ENCODE assay signal across 19 cellular contexts in genomic region chr15:29067949-29068348, GRCh38.
"Had no signal": no experiment of that assay in that cellular context is flagged by ENCODE, and none has a peak within 500 bp of the region (broad histone marks: within the 10 kb centered on the region; RNA-seq: fewer than 3 reads in every experiment).

No MANE protein-coding gene starts in this region.

- H3K4me3 ChIP-seq: cardiac muscle cell, left ventricle myocardium inferior, mucosa of descending colon, stomach, thoracic aorta, upper lobe of left lung had no signal

- H3K27ac Mint-ChIP-seq: activated CD4-positive, alpha-beta T cell treated with anti-CD3 and anti-CD28 coated beads, Interleukin-2, amount 10 ng/mL, durations not matched to agents 24 days and 14 days; activated CD8-positive, alpha-beta T cell treated with anti-CD3 and anti-CD28 coated beads for 36 hours; activated naive CD4-positive, alpha-beta T cell treated with anti-CD3 and anti-CD28 coated beads for 36 hours; activated naive CD8-positive, alpha-beta T cell treated with anti-CD3 and anti-CD28 coated beads, Interleukin-2, amount 50 U/mL, for 24 hours; activated T-helper 2 cell treated with anti-CD3 and anti-CD28 coated beads, Interferon-gamma antibody, Interleukin-2, Interleukin-4, amounts not matched to agents 10 μg/mL and 5 μg/mL and 100 μg/mL, durations not matched to agents 14 hours and 24 hours and 36 hours; stimulated activated effector memory CD8-positive, alpha-beta T cell treated with anti-CD3 and anti-CD28 coated beads, Interleukin-12 subunit alpha, Interleukin-12 subunit beta, amount 100 ng/mL, for 72 hours had no signal

- ATAC-seq: activated CD8-positive, alpha-beta T cell treated with anti-CD3 and anti-CD28 coated beads for 36 hours; activated naive CD8-positive, alpha-beta T cell treated with anti-CD3 and anti-CD28 coated beads, Interleukin-2, amount 50 U/mL, for 24 hours; mucosa of descending colon; naive thymus-derived CD4-positive, alpha-beta T cell; sciatic nerve; stimulated activated effector memory CD8-positive, alpha-beta T cell treated with anti-CD3 and anti-CD28 coated beads, Interleukin-12 subunit alpha, Interleukin-12 subunit beta, amount 100 ng/mL, for 72 hours had no signal

- H3K4me1 ChIP-seq: left ventricle myocardium inferior, stomach, upper lobe of left lung had no signal

- H3K27me3 ChIP-seq: cardiac muscle cell, neutrophil, upper lobe of left lung had no signal

- H3K9me3 ChIP-seq: mucosa of descending colon, neutrophil, thoracic aorta, upper lobe of left lung had no signal

- H3K36me3 ChIP-seq: cardiac muscle cell, left ventricle myocardium inferior, neutrophil, stomach, thoracic aorta, upper lobe of left lung had no signal

- H3K9me3 Mint-ChIP-seq: activated CD4-positive, alpha-beta T cell treated with anti-CD3 and anti-CD28 coated beads, Interleukin-2, amount 10 ng/mL, durations not matched to agents 24 days and 14 days; activated naive CD4-positive, alpha-beta T cell treated with anti-CD3 and anti-CD28 coated beads for 36 hours; activated T-helper 2 cell treated with anti-CD3 and anti-CD28 coated beads, Interferon-gamma antibody, Interleukin-2, Interleukin-4, amounts not matched to agents 10 μg/mL and 5 μg/mL and 100 μg/mL, durations not matched to agents 14 hours and 24 hours and 36 hours; stimulated activated effector memory CD8-positive, alpha-beta T cell treated with anti-CD3 and anti-CD28 coated beads, Interleukin-12 subunit alpha, Interleukin-12 subunit beta, amount 100 ng/mL, for 72 hours had no signal

- DNase-seq: activated CD4-positive, alpha-beta T cell treated with anti-CD3 and anti-CD28 coated beads, Interleukin-2, amount 10 ng/mL, durations not matched to agents 24 days and 14 days; activated CD8-positive, alpha-beta T cell treated with anti-CD3 and anti-CD28 coated beads for 36 hours; activated naive CD4-positive, alpha-beta T cell treated with anti-CD3 and anti-CD28 coated beads for 36 hours; activated naive CD8-positive, alpha-beta T cell treated with anti-CD3 and anti-CD28 coated beads, Interleukin-2, amount 50 U/mL, for 24 hours; activated T-cell treated with anti-CD3 and anti-CD28 coated beads, Interleukin-2, amount 50 U/mL, for 1 hour; foreskin melanocyte; kidney; left ventricle myocardium inferior; mucosa of descending colon; naive thymus-derived CD4-positive, alpha-beta T cell; stimulated activated CD4-positive, alpha-beta T cell treated with anti-CD3 and anti-CD28 coated beads, Interleukin-4, amount 100 ng/mL, for 24 hours; stomach; upper lobe of left lung had no signal

- H3K4me1 Mint-ChIP-seq: activated CD4-positive, alpha-beta T cell treated with anti-CD3 and anti-CD28 coated beads, Interleukin-2, amount 10 ng/mL, durations not matched to agents 24 days and 14 days; stimulated activated effector memory CD8-positive, alpha-beta T cell treated with anti-CD3 and anti-CD28 coated beads, Interleukin-12 subunit alpha, Interleukin-12 subunit beta, amount 100 ng/mL, for 72 hours had no signal

- H3K4me3 Mint-ChIP-seq: activated CD4-positive, alpha-beta T cell treated with anti-CD3 and anti-CD28 coated beads, Interleukin-2, amount 10 ng/mL, durations not matched to agents 24 days and 14 days; activated CD8-positive, alpha-beta T cell treated with anti-CD3 and anti-CD28 coated beads for 36 hours; activated naive CD4-positive, alpha-beta T cell treated with anti-CD3 and anti-CD28 coated beads for 36 hours; activated naive CD8-positive, alpha-beta T cell treated with anti-CD3 and anti-CD28 coated beads, Interleukin-2, amount 50 U/mL, for 24 hours; naive thymus-derived CD4-positive, alpha-beta T cell; stimulated activated effector memory CD8-positive, alpha-beta T cell treated with anti-CD3 and anti-CD28 coated beads, Interleukin-12 subunit alpha, Interleukin-12 subunit beta, amount 100 ng/mL, for 72 hours had no signal

- H3K36me3 Mint-ChIP-seq: stimulated activated effector memory CD8-positive, alpha-beta T cell treated with anti-CD3 and anti-CD28 coated beads, Interleukin-12 subunit alpha, Interleukin-12 subunit beta, amount 100 ng/mL, for 72 hours had no signal

- H3K27ac ChIP-seq: cardiac muscle cell, left ventricle myocardium inferior, neutrophil, stomach, thoracic aorta, upper lobe of left lung had no signal

- H3K27me3 Mint-ChIP-seq: activated CD4-positive, alpha-beta T cell treated with anti-CD3 and anti-CD28 coated beads, Interleukin-2, amount 10 ng/mL, durations not matched to agents 24 days and 14 days; activated CD8-positive, alpha-beta T cell treated with anti-CD3 and anti-CD28 coated beads for 36 hours; activated naive CD8-positive, alpha-beta T cell treated with anti-CD3 and anti-CD28 coated beads, Interleukin-2, amount 50 U/mL, for 24 hours; naive thymus-derived CD4-positive, alpha-beta T cell had no signal
